8 cellular contexts compared by ENCODE assay signal in the genomic region with DNA sequence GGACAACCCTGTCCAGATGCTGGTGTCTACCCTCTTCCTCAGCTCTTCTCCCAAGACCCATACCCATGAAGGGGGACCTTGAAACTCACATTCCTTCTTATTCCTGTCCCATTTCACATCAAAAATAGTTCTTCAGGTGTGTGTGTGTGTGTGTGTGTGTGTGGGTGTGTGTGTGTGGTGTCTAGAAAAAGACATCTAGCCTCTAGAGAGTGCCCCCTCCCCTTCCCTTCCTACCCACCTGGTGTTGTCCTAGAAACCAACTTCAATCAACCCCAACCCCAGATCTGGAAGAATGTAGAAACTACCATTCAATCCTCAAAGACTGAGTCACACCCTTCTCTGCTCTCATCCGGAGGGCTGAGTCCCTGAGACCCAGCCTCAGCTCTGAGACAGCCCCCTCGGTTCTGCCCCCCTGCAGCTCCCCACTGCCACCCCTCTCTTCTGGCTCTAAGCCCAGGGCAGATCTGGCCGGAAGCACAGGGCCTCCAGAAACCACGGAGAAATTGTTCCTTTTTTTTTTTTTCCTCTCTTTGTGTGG. TPM values are rescaled to one million over a fixed set of nuclear protein-coding genes. Genes with fewer than 3 reads are reported as not detected.
DNase-seq lines count a peak whose midpoint lies in the region; ATAC-seq and TF ChIP-seq lines count a peak whose summit lies in the region.

No MANE protein-coding gene starts in this region.

- H3K27ac ChIP-seq in HL-60 (replicated peaks) = peak overlapping the region; percentile 97
- peak overlapping the region; percentile 13 to 82 (median 40) for H3K27ac ChIP-seq in esophagus squamous epithelium

- H3K9me3 ChIP-seq in esophagus squamous epithelium = no peaks in the 10 kb centered on the region

- H3K4me1 ChIP-seq in esophagus squamous epithelium = peaks cover 29 to 80% (median 39%) of the 10 kb centered on the region in 3 donors

- ATAC-seq in GM18520 (IDR thresholded peaks at IDR 0.05; ENCODE audit: unreplicated experiment) = no peak
- ATAC-seq in GM21737 (IDR thresholded peaks at IDR 0.05; ENCODE audit: unreplicated experiment) = no peak

- DNase-seq in Ammon's horn (ENCODE audit: low spot score) = peak; percentile 29
- DNase-seq in HL-60 (ENCODE audit: low read depth in 1 of 2, low spot score in 1 of 2) = peak in 1 of 2 experiments; percentile 94
- DNase-seq in T-helper 22 cell (ENCODE audit: low read depth) = peak; percentile 51
- no peak for DNase-seq in esophagus squamous epithelium (lab: John Stamatoyannopoulos, UW)
- no peak for DNase-seq in NCI-H1694 (lab: John Stamatoyannopoulos, UW)
- no peak for DNase-seq in foreskin melanocyte

- no peak for TF ChIP-seq POLR2A in esophagus squamous epithelium (IDR thresholded peaks at IDR 0.05)

- TF ChIP-seq CTCF in HL-60 (IDR thresholded peaks at IDR 0.05; ENCODE audit: insufficient read depth, low read length) = no peak
- no peak for TF ChIP-seq CTCF in esophagus squamous epithelium (IDR thresholded peaks at IDR 0.05)

- intact Hi-C loops in esophagus squamous epithelium (cut with DNase I) = no loop called here

- no peaks in the 10 kb centered on the region for H3K36me3 ChIP-seq in esophagus squamous epithelium

- H3K4me3 ChIP-seq in HL-60 (replicated peaks; ENCODE audit: insufficient read depth, low read length) (peak overlapping the region; percentile 24; the same call in 1 of the 2 replicates), esophagus squamous epithelium (peak overlapping the region in 1 of 4 donors; percentile 21)

- H3K27me3 ChIP-seq in HL-60 (ENCODE audit: insufficient read depth, poor library complexity, severe bottlenecking) (no peaks in the 10 kb centered on the region), esophagus squamous epithelium (peaks cover 0 to 4% (median 0%) of the 10 kb centered on the region in 4 donors)

- WGBS in esophagus squamous epithelium, 2 donors = 0% methylated on average over 1 to 4 of the region's 4 CpGs

RNA-seq across cellular contexts. Expression of gene KCNN4, which starts 3.5 kb away (rescaled TPM):
- total RNA-seq in esophagus squamous epithelium = 10 to 100 TPM in 1 of 4 donors, 1 to 10 TPM in 3; 3.2 to 16.9 (median 5.3) TPM

RNA-seq across cellular contexts. Expression of gene SMG9, which starts 22.5 kb away (rescaled TPM):
- 10 to 100 TPM; 16.0 to 22.7 (median 21.1) TPM for total RNA-seq in esophagus squamous epithelium

RNA-seq across cellular contexts. Expression of gene LYPD5, which starts 25.0 kb away (rescaled TPM):
- total RNA-seq in esophagus squamous epithelium = 10 to 100 TPM in 3 of 4 donors, 1 to 10 TPM in 1; 9.9 to 32.0 (median 22.4) TPM

RNA-seq across cellular contexts. Expression of gene ZNF283, which starts 49.9 kb away (rescaled TPM):
- total RNA-seq in esophagus squamous epithelium = 10 to 100 TPM in 1 of 4 donors, 1 to 10 TPM in 3; 1.5 to 19.1 (median 6.5) TPM

Comparison
In these comparisons a context has a peak if more than half of its experiments do, and no peak if none do; other contexts are left out.
1. DNase-seq: peak in Ammon's horn (single experiment) and T-helper 22 cell (single experiment); none in esophagus squamous epithelium (single experiment), NCI-H1694 (single experiment) and foreskin melanocyte (single experiment).